In genomic region chr2:72236445-72237067, GRCh38 we compare ENCODE assay signal across 13 cellular contexts.
A peak's percentile ranks its signal among the peaks of the same experiment; 100 is the strongest.
DNase-seq lines count a peak whose midpoint lies in the region; ATAC-seq and TF ChIP-seq lines count a peak whose summit lies in the region.
"Had no signal": no experiment of that assay in that cellular context is flagged by ENCODE, and none has a peak within 500 bp of the region (broad histone marks: within the 10 kb centered on the region; RNA-seq: fewer than 3 reads in every experiment).

No MANE protein-coding gene starts in this region.

- H3K23ac ChIP-seq in mesenchymal stem cell (ENCODE audit: low read length in 2 of 2) = no peak overlapping the region

- H3K4ac ChIP-seq in mesenchymal stem cell (ENCODE audit: low read depth in 1 of 2, low read length in 2 of 2) = no peak overlapping the region

- no peak overlapping the region for H4K91ac ChIP-seq in mesenchymal stem cell (ENCODE audit: low read length)

- intact Hi-C loops in naive thymus-derived CD4-positive, alpha-beta T cell (cut with micrococcal nuclease) = no loop called here

- H3K9ac ChIP-seq in mesenchymal stem cell (ENCODE audit: low read length) = no peak overlapping the region

- H2BK120ac ChIP-seq in mesenchymal stem cell (ENCODE audit: low read depth, low read length) = no peak overlapping the region

- no peaks in the 10 kb centered on the region for H3K9me3 ChIP-seq in mesenchymal stem cell (ENCODE audit: control insufficient read depth, low read length)
- H3K9me3 ChIP-seq in naive thymus-derived CD4-positive, alpha-beta T cell (ENCODE audit: control insufficient read depth in 2 of 3, low read length in 3 of 3) = no peaks in the 10 kb centered on the region

- H3K9me3 Mint-ChIP-seq in naive thymus-derived CD4-positive, alpha-beta T cell = peaks cover 0 to 4% (median 0%) of the 10 kb centered on the region in 11 donors
- H3K9me3 Mint-ChIP-seq in glutamatergic neuron (ENCODE audit: unreplicated experiment) = no peaks in the 10 kb centered on the region
- H3K9me3 Mint-ChIP-seq: activated naive CD4-positive, alpha-beta T cell treated with anti-CD3 and anti-CD28 coated beads, Interleukin-2, amount 10 ng/mL, durations not matched to agents 7 days and 5 days; stimulated activated naive B cell treated with anti-CD40 and anti-IgM and Interleukin-4, amounts not matched to agents 10 μg/mL and 1 μg/mL and 100 μg/mL, for 72 hours had no signal

- H3K27me3 Mint-ChIP-seq in naive thymus-derived CD4-positive, alpha-beta T cell = no peaks in the 10 kb centered on the region
- peaks cover 2% of the 10 kb centered on the region for H3K27me3 Mint-ChIP-seq in glutamatergic neuron (ENCODE audit: unreplicated experiment)
- H3K27me3 Mint-ChIP-seq: activated naive CD4-positive, alpha-beta T cell treated with anti-CD3 and anti-CD28 coated beads, Interleukin-2, amount 10 ng/mL, durations not matched to agents 7 days and 5 days; stimulated activated naive B cell treated with anti-CD40 and anti-IgM and Interleukin-4, amounts not matched to agents 10 μg/mL and 1 μg/mL and 100 μg/mL, for 72 hours had no signal

- H2BK5ac ChIP-seq in mesenchymal stem cell (ENCODE audit: low read depth, low read length, poor library complexity, severe bottlenecking) = no peak overlapping the region

- H3K27me3 ChIP-seq in mesenchymal stem cell (ENCODE audit: control insufficient read depth in 1 of 2, insufficient read depth in 1 of 2, low read length in 2 of 2) = no peaks in the 10 kb centered on the region
- H3K27me3 ChIP-seq in naive thymus-derived CD4-positive, alpha-beta T cell (ENCODE audit: control insufficient read depth in 2 of 2, insufficient read depth in 2 of 2, low read length in 2 of 2) = no peaks in the 10 kb centered on the region

- no peak overlapping the region for H3K27ac ChIP-seq in mesenchymal stem cell (ENCODE audit: low read length, poor library complexity, severe bottlenecking)
- H3K27ac ChIP-seq in naive thymus-derived CD4-positive, alpha-beta T cell (ENCODE audit: low read depth, low read length) = no peak overlapping the region

- no peak overlapping the region for H3K27ac Mint-ChIP-seq in naive thymus-derived CD4-positive, alpha-beta T cell
- no peak overlapping the region for H3K27ac Mint-ChIP-seq in glutamatergic neuron (ENCODE audit: unreplicated experiment)
- H3K27ac Mint-ChIP-seq: activated naive CD4-positive, alpha-beta T cell treated with anti-CD3 and anti-CD28 coated beads, Interleukin-2, amount 10 ng/mL, durations not matched to agents 7 days and 5 days; stimulated activated naive B cell treated with anti-CD40 and anti-IgM and Interleukin-4, amounts not matched to agents 10 μg/mL and 1 μg/mL and 100 μg/mL, for 72 hours had no signal

- no peak overlapping the region for H2BK15ac ChIP-seq in mesenchymal stem cell (ENCODE audit: low read depth, poor library complexity, severe bottlenecking)

- no peak overlapping the region for H3K14ac ChIP-seq in mesenchymal stem cell (ENCODE audit: low read length in 2 of 2)

- H3K4me1 Mint-ChIP-seq in naive thymus-derived CD4-positive, alpha-beta T cell = peaks cover 0 to 11% (median 7%) of the 10 kb centered on the region in 7 donors
- H3K4me1 Mint-ChIP-seq in glutamatergic neuron (ENCODE audit: low read depth, unreplicated experiment) = peaks cover 7% of the 10 kb centered on the region

- H3K4me1 ChIP-seq in mesenchymal stem cell (ENCODE audit: control insufficient read depth, insufficient read depth, low read depth, low read length) = no peaks in the 10 kb centered on the region
- H3K4me1 ChIP-seq in naive thymus-derived CD4-positive, alpha-beta T cell (ENCODE audit: control insufficient read depth in 2 of 2, insufficient read depth in 2 of 2, low read length in 2 of 2) = no peaks in the 10 kb centered on the region

- H3K4me2 ChIP-seq in mesenchymal stem cell (ENCODE audit: low read length, poor library complexity, severe bottlenecking) = no peak overlapping the region

- H4K8ac ChIP-seq in mesenchymal stem cell (ENCODE audit: low read length) = no peak overlapping the region

- no peak overlapping the region for H3K4me3 Mint-ChIP-seq in naive thymus-derived CD4-positive, alpha-beta T cell
- H3K4me3 Mint-ChIP-seq in glutamatergic neuron (ENCODE audit: unreplicated experiment) = no peak overlapping the region
- H3K4me3 Mint-ChIP-seq: activated naive CD4-positive, alpha-beta T cell treated with anti-CD3 and anti-CD28 coated beads, Interleukin-2, amount 10 ng/mL, durations not matched to agents 7 days and 5 days; stimulated activated naive B cell treated with anti-CD40 and anti-IgM and Interleukin-4, amounts not matched to agents 10 μg/mL and 1 μg/mL and 100 μg/mL, for 72 hours had no signal

- CTCF ChIA-PET in naive thymus-derived CD4-positive, alpha-beta T cell (lab: Charles Lee) = interaction anchor here (0.7 kb wide), 1 partner anchor 946 kb away, joined by 3 read pairs; no protein-coding TSS in a partner anchor

- DNase-seq in AG09319 (ENCODE audit: extremely low read depth, low read depth) (peak; percentile 56), M059J (ENCODE audit: low read depth) (peak; percentile 90), dermis blood vessel endothelial cell (peak; percentile 71), mesenchymal stem cell (peak; percentile 63), Kasumi-1 (lab: John Stamatoyannopoulos, UW) (no peak), glutamatergic neuron (no peak)
- DNase-seq in naive thymus-derived CD4-positive, alpha-beta T cell = no peak
- DNase-seq: activated CD4-positive, alpha-beta T cell treated with anti-CD3 and anti-CD28 coated beads for 4 hours; activated naive CD4-positive, alpha-beta T cell treated with anti-CD3 and anti-CD28 coated beads, Interleukin-2, amount 10 ng/mL, durations not matched to agents 7 days and 5 days; erythroblast; stimulated activated CD4-positive, alpha-beta T cell treated with anti-CD3 and anti-CD28 coated beads, Interleukin-12 subunit alpha, Interleukin-12 subunit beta, amount 100 ng/mL, for 4 hours; stimulated activated naive B cell treated with anti-CD40 and anti-IgM and Interleukin-4, amounts not matched to agents 10 μg/mL and 1 μg/mL and 100 μg/mL, for 72 hours had no signal

- H3K36me3 Mint-ChIP-seq in naive thymus-derived CD4-positive, alpha-beta T cell = peaks cover 0 to 23% (median 0%) of the 10 kb centered on the region in 5 donors
- H3K36me3 Mint-ChIP-seq in glutamatergic neuron (ENCODE audit: unreplicated experiment) = no peaks in the 10 kb centered on the region
- H3K36me3 Mint-ChIP-seq: stimulated activated naive B cell treated with anti-CD40 and anti-IgM and Interleukin-4, amounts not matched to agents 10 μg/mL and 1 μg/mL and 100 μg/mL, for 72 hours had no signal

- POLR2A ChIA-PET in naive thymus-derived CD4-positive, alpha-beta T cell (lab: Charles Lee) = no interaction called here

- WGBS in mesenchymal stem cell = 0% methylated on average over 1 of the region's 3 CpGs

- no peak overlapping the region for H2AK5ac ChIP-seq in mesenchymal stem cell (ENCODE audit: low read length, severe bottlenecking)

- H3K18ac ChIP-seq in mesenchymal stem cell (ENCODE audit: low read depth in 1 of 2, low read length in 2 of 2) = no peak overlapping the region

- H3K36me3 ChIP-seq in mesenchymal stem cell (ENCODE audit: control insufficient read depth in 1 of 2, insufficient read depth in 2 of 2, low read depth in 1 of 2, low read length in 2 of 2) = no peaks in the 10 kb centered on the region
- H3K36me3 ChIP-seq in naive thymus-derived CD4-positive, alpha-beta T cell (ENCODE audit: control insufficient read depth in 2 of 3, insufficient read depth in 3 of 3, low read length in 3 of 3) = no peaks in the 10 kb centered on the region

- no peak overlapping the region for H2AFZ ChIP-seq in mesenchymal stem cell (ENCODE audit: low read depth, low read length)

- H2BK12ac ChIP-seq in mesenchymal stem cell (ENCODE audit: low read length in 2 of 2) = no peak overlapping the region

- ATAC-seq in naive thymus-derived CD4-positive, alpha-beta T cell = no peak
- no peak for ATAC-seq in GM18498 (IDR thresholded peaks at IDR 0.05; ENCODE audit: unreplicated experiment)
- ATAC-seq: stimulated activated naive B cell treated with anti-CD40 and anti-IgM and Interleukin-4, amounts not matched to agents 10 μg/mL and 1 μg/mL and 100 μg/mL, for 72 hours had no signal

- TF ChIP-seq CTCF in AG09319 (IDR thresholded peaks at IDR 0.05; ENCODE audit: low read depth, low read length) (no peak), glutamatergic neuron (IDR thresholded peaks at IDR 0.05; ENCODE audit: partially characterized antibody, unreplicated experiment) (no peak)

- H3K79me1 ChIP-seq in mesenchymal stem cell (replicated peaks; ENCODE audit: low read length, poor library complexity, severe bottlenecking) = peaks cover 11% of the 10 kb centered on the region

- no peak overlapping the region for H3K4me3 ChIP-seq in mesenchymal stem cell (ENCODE audit: insufficient read depth in 1 of 2, low read depth in 1 of 2, low read length in 2 of 2)
- H3K4me3 ChIP-seq in naive thymus-derived CD4-positive, alpha-beta T cell (ENCODE audit: low read length) = no peak overlapping the region

Comparison
In these comparisons a context has a peak if more than half of its experiments do, and no peak if none do; other contexts are left out.
1. DNase-seq: peak in AG09319 (single experiment), M059J (single experiment), dermis blood vessel endothelial cell (single experiment) and mesenchymal stem cell (single experiment); none in Kasumi-1 (0 of 2), naive thymus-derived CD4-positive, alpha-beta T cell (0 of 9) and glutamatergic neuron (single experiment).